Comparison of ENCODE assay signal across 8 cellular contexts in genomic region chr1:1504777-1505365, GRCh38. TPM values are rescaled to one million over a fixed set of nuclear protein-coding genes. Genes with fewer than 3 reads are reported as not detected.
DNase-seq lines count a peak whose midpoint lies in the region; ATAC-seq and TF ChIP-seq lines count a peak whose summit lies in the region.
"Not testable (repeated sequence)": the region's sequence is repeated elsewhere in the genome, so short reads cannot be mapped to it uniquely, and the experiment has no call there.

No MANE protein-coding gene starts in this region.

- CTCF ChIA-PET in T-cell (lab: Charles Lee) = interaction anchor here (0.6 to 1.2 kb wide), 4 partner anchors 16 to 520 kb away, joined by 3 to 5 read pairs (median 3); no protein-coding TSS in a partner anchor

- DNase-seq in AG10803 (ENCODE audit: low read depth) (peak; percentile 51), H4 (ENCODE audit: low spot score) (peak; percentile 43), NCI-H2107 (lab: John Stamatoyannopoulos, UW) (peak; percentile 7), T-cell (peak; percentile 47 to 78 (median 67)), esophagus muscularis mucosa (ENCODE audit: extremely low spot score) (peak; percentile 94), medulla oblongata (ENCODE audit: extremely low spot score) (peak; percentile 54)
- peak; percentile 70 for DNase-seq in activated effector memory CD4-positive, alpha-beta T cell treated with Interleukin-2 at 50 U/mL for 16 hours
- peak; percentile 85 for DNase-seq in stimulated activated CD4-positive, alpha-beta T cell treated with anti-CD3 and anti-CD28 coated beads, Interleukin-1b, Interleukin-23, amount 100 ng/mL, for 48 hours

- 45% methylated on average over 12 of the region's 16 CpGs for WGBS in esophagus muscularis mucosa

- POLR2A ChIA-PET in T-cell (lab: Charles Lee) = not testable (repeated sequence)

- not testable (repeated sequence) for H3K27me3 ChIP-seq in esophagus muscularis mucosa

- H3K9me3 ChIP-seq in esophagus muscularis mucosa = not testable (repeated sequence)

- not testable (repeated sequence) for H3K9me3 Mint-ChIP-seq in T-cell

- peak overlapping the region; percentile 71 to 80 (median 77) for H3K4me3 Mint-ChIP-seq in T-cell

- not testable (repeated sequence) for H3K4me3 ChIP-seq in AG10803 (ENCODE audit: low read length)
- H3K4me3 ChIP-seq in esophagus muscularis mucosa = peak overlapping the region in 3 of 4 donors; percentile 18 to 37 (median 23)

- TF ChIP-seq POLR2A in esophagus muscularis mucosa (IDR thresholded peaks at IDR 0.05; ENCODE audit: low read depth) = not testable (repeated sequence)

- H3K36me3 ChIP-seq in esophagus muscularis mucosa = not testable (repeated sequence)

- intact Hi-C loops in esophagus muscularis mucosa (cut with DNase I) = not testable (repeated sequence)

- peaks cover 6 to 18% (median 13%) of the 10 kb centered on the region in 4 donors for H3K4me1 ChIP-seq in esophagus muscularis mucosa

- TF ChIP-seq CTCF in AG10803 (conservative IDR thresholded peaks at IDR 0.05; ENCODE audit: low read length) (peak; percentile 59), esophagus muscularis mucosa (IDR thresholded peaks at IDR 0.05) (peak; percentile 41 to 76 (median 68))

- not testable (repeated sequence) for H3K36me3 Mint-ChIP-seq in T-cell

- peaks cover 8 to 14% (median 9%) of the 10 kb centered on the region in 3 donors for H3K4me1 Mint-ChIP-seq in T-cell

- H3K27me3 Mint-ChIP-seq in T-cell = not testable (repeated sequence)

- TF ChIP-seq EP300 in esophagus muscularis mucosa (IDR thresholded peaks at IDR 0.05) = not testable (repeated sequence)

- ATAC-seq in T-cell (replicated peaks in 1 of 4) = peak; percentile 70 to 79 (median 76)

- H3K27ac ChIP-seq in esophagus muscularis mucosa (replicated peaks in 1 of 4) = peak overlapping the region; percentile 78 to 83 (median 80)

- peak overlapping the region; percentile 87 to 89 for H3K27ac Mint-ChIP-seq in T-cell

RNA-seq across cellular contexts. Expression of gene ATAD3A, which starts 7.1 kb away (rescaled TPM):
- 20.9 and 30.3 TPM in 2 replicates for total RNA-seq in H4 (2014; rRNA removed; shearing (Covaris generic))
- total RNA-seq in T-cell (10 to 100 TPM; 24.6 to 42.5 (median 31.1) TPM), esophagus muscularis mucosa (10 to 100 TPM; 18.3 to 29.3 (median 25.2) TPM)

RNA-seq across cellular contexts. Expression of gene ATAD3B, which starts 33.3 kb away (rescaled TPM):
- total RNA-seq in H4 (2014; rRNA removed; shearing (Covaris generic)) = 4.4 and 5.7 TPM in 2 replicates
- total RNA-seq in T-cell (10 to 100 TPM; 52.1 to 69.3 (median 57.2) TPM), esophagus muscularis mucosa (10 to 100 TPM in 2 of 4 donors, 1 to 10 TPM in 2; 9.7 to 14.9 (median 10.0) TPM)

RNA-seq across cellular contexts. Expression of gene TMEM240, which starts 35.6 kb away (rescaled TPM):
- not detected in 2 replicates for total RNA-seq in H4 (2014; rRNA removed; shearing (Covaris generic))
- 1 to 10 TPM; 1.0 to 3.1 (median 1.4) TPM for total RNA-seq in T-cell
- 10 to 100 TPM in 2 of 4 donors, 1 to 10 TPM in 2; 8.7 to 22.1 (median 13.9) TPM for total RNA-seq in esophagus muscularis mucosa

RNA-seq across cellular contexts. Expression of gene ATAD3C, which starts 55.4 kb away (rescaled TPM):
- not detected in 2 replicates for total RNA-seq in H4 (2014; rRNA removed; shearing (Covaris generic))
- total RNA-seq in T-cell (1 to 10 TPM in 3 of 5 donors, under 1 TPM in 2; 0.59 to 3.1 (median 1.4) TPM), esophagus muscularis mucosa (1 to 10 TPM in 1 of 4 donors, under 1 TPM in 3; 0.32 to 2.4 (median 0.58) TPM)

Comparison
In these comparisons a context has a peak if more than half of its experiments do, and no peak if none do; other contexts are left out.
1. DNase-seq: peak in every context shown above with its lines; median percentile 94 in esophagus muscularis mucosa; 85 in stimulated activated CD4-positive, alpha-beta T cell treated with anti-CD3 and anti-CD28 coated beads, Interleukin-1b, Interleukin-23, amount 100 ng/mL, for 48 hours; 70 in activated effector memory CD4-positive, alpha-beta T cell treated with Interleukin-2 at 50 U/mL for 16 hours; 67 in T-cell; 54 in medulla oblongata; 51 in AG10803; 43 in H4; 7 in NCI-H2107.